Comparison of ENCODE assay signal across 1 cellular context in the genomic region with DNA sequence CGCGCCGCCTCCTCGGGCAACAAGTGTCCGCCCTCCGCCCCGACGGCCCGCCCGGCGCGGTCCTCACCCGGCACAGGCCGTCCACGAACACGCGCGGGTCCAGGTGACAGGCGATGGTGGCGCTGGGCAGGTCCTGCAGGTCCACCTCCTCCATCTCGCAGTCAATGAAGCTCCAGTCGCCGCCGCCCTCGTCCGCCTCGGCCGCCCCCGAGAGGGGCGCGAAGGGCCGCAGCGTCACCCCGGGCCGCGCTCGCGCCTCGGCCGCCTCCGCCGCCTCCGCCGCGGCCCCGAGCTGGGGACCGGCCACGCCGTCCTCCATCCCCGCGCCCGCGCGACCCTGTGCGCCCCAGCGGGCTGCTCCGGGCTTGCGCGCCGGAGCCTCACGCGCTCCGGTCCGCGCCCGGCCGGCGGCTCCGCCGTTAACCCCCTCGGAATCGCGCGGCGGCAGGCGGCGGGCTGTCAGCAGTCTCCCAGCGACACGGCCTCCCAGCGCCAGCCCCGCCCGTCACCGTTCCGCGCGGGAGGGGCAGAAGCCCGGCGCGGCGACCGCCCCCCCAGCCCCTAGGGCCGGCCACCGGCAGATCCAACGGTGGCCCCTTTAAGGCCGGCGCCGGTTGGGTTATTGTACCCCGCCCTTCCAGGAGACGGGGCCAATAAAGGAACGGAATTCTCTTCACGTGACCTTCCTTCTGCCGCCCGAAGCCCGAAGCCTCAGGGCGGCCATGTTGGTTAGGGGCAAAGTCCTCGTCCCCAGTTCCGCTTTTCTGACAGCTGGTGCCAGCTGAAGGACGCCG.
TF ChIP-seq lines count a peak whose summit lies in the region.

TSS of gene RCAN1 (minus strand) at position 421 of the 794 bp plus-strand sequence. CDS start at position 319, 102 bp downstream.

TF ChIP-seq in HEK293, 187 proteins besides CTCF, POLR2A, EP300 and RAD21 (continued from another document and continues in another):
- peak; percentile 20; the same call in 1 of the 2 replicates for TF ChIP-seq OVOL3 (tag by site-specific recombination; IDR thresholded peaks at IDR 0.05)
- TF ChIP-seq GLIS1 (tag by site-specific recombination; IDR thresholded peaks at IDR 0.05) = peak; percentile 46; the same call in 1 of the 2 replicates
- no peak for TF ChIP-seq ZNF548 (tag by site-specific recombination; IDR thresholded peaks at IDR 0.05)
- peak; percentile 98 for TF ChIP-seq ZNF561 (tag by site-specific recombination; IDR thresholded peaks at IDR 0.05; ENCODE audit: borderline replicate concordance)
- TF ChIP-seq ZNF692 (tag by site-specific recombination; IDR thresholded peaks at IDR 0.05) = peak; percentile 100
- TF ChIP-seq ZNF664 (tag by site-specific recombination; IDR thresholded peaks at IDR 0.05) = no peak
- no peak for TF ChIP-seq ZNF473 (tag by site-specific recombination; IDR thresholded peaks at IDR 0.05)
- TF ChIP-seq RBAK (tag by site-specific recombination; IDR thresholded peaks at IDR 0.05) = no peak
- TF ChIP-seq SP2 (tag by site-specific recombination; IDR thresholded peaks at IDR 0.05) = peak; percentile 84
- no peak for TF ChIP-seq EGR2 (tag by site-specific recombination; IDR thresholded peaks at IDR 0.05; ENCODE audit: low read depth)
- TF ChIP-seq KLF16 (tag by site-specific recombination; IDR thresholded peaks at IDR 0.05) = peak; percentile 85
- no peak for TF ChIP-seq KLF9 (tag by site-specific recombination; IDR thresholded peaks at IDR 0.05; ENCODE audit: low read depth)
- TF ChIP-seq, protein P1, sequence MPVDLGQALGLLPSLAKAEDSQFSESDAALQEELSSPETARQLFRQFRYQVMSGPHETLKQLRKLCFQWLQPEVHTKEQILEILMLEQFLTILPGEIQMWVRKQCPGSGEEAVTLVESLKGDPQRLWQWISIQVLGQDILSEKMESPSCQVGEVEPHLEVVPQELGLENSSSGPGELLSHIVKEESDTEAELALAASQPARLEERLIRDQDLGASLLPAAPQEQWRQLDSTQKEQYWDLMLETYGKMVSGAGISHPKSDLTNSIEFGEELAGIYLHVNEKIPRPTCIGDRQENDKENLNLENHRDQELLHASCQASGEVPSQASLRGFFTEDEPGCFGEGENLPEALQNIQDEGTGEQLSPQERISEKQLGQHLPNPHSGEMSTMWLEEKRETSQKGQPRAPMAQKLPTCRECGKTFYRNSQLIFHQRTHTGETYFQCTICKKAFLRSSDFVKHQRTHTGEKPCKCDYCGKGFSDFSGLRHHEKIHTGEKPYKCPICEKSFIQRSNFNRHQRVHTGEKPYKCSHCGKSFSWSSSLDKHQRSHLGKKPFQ (tag by site-specific recombination; IDR thresholded peaks at IDR 0.05) = no peak
- peak; percentile 69 for TF ChIP-seq ZNF639 (tag by site-specific recombination; IDR thresholded peaks at IDR 0.05)
- TF ChIP-seq ZBTB20 (tag by site-specific recombination; IDR thresholded peaks at IDR 0.05) = peak; percentile 26; the same call in 1 of the 2 replicates
- TF ChIP-seq ZNF2 (tag by site-specific recombination; IDR thresholded peaks at IDR 0.05) = no peak
- no peak for TF ChIP-seq ZNF707 (tag by site-specific recombination; IDR thresholded peaks at IDR 0.05)
- TF ChIP-seq, protein P2, sequence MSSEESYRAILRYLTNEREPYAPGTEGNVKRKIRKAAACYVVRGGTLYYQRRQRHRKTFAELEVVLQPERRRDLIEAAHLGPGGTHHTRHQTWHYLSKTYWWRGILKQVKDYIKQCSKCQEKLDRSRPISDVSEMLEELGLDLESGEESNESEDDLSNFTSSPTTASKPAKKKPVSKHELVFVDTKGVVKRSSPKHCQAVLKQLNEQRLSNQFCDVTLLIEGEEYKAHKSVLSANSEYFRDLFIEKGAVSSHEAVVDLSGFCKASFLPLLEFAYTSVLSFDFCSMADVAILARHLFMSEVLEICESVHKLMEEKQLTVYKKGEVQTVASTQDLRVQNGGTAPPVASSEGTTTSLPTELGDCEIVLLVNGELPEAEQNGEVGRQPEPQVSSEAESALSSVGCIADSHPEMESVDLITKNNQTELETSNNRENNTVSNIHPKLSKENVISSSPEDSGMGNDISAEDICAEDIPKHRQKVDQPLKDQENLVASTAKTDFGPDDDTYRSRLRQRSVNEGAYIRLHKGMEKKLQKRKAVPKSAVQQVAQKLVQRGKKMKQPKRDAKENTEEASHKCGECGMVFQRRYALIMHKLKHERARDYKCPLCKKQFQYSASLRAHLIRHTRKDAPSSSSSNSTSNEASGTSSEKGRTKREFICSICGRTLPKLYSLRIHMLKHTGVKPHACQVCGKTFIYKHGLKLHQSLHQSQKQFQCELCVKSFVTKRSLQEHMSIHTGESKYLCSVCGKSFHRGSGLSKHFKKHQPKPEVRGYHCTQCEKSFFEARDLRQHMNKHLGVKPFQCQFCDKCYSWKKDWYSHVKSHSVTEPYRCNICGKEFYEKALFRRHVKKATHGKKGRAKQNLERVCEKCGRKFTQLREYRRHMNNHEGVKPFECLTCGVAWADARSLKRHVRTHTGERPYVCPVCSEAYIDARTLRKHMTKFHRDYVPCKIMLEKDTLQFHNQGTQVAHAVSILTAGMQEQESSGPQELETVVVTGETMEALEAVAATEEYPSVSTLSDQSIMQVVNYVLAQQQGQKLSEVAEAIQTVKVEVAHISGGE (tag by site-specific recombination; conservative IDR thresholded peaks at IDR 0.05; ENCODE audit: low read depth) = peak; percentile 71
- TF ChIP-seq, protein P3, sequence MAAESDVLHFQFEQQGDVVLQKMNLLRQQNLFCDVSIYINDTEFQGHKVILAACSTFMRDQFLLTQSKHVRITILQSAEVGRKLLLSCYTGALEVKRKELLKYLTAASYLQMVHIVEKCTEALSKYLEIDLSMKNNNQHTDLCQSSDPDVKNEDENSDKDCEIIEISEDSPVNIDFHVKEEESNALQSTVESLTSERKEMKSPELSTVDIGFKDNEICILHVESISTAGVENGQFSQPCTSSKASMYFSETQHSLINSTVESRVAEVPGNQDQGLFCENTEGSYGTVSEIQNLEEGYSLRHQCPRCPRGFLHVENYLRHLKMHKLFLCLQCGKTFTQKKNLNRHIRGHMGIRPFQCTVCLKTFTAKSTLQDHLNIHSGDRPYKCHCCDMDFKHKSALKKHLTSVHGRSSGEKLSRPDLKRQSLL (tag by site-specific recombination; IDR thresholded peaks at IDR 0.05) = no peak; the same call in 1 of the 2 replicates
- TF ChIP-seq ZBTB17 (tag by site-specific recombination; IDR thresholded peaks at IDR 0.05) = peak; percentile 59
- no peak for TF ChIP-seq BCL11B (tag by site-specific recombination; IDR thresholded peaks at IDR 0.05; ENCODE audit: low read depth)
- peak; percentile 83 for TF ChIP-seq KLF7 (tag by site-specific recombination; IDR thresholded peaks at IDR 0.05; ENCODE audit: borderline replicate concordance)
- no peak for TF ChIP-seq ZNF202 (tag by site-specific recombination; IDR thresholded peaks at IDR 0.05; ENCODE audit: borderline replicate concordance)
- no peak for TF ChIP-seq PBX3 (CRISPR knock-in tag; IDR thresholded peaks at IDR 0.05)
- TF ChIP-seq ZNF555 (tag by site-specific recombination; conservative IDR thresholded peaks at IDR 0.05) = no peak
- no peak for TF ChIP-seq ZNF558 (tag by site-specific recombination; IDR thresholded peaks at IDR 0.05)
- no peak for TF ChIP-seq ZNF530 (tag by site-specific recombination; IDR thresholded peaks at IDR 0.05; ENCODE audit: low read depth)
- no peak for TF ChIP-seq ZNF214 (tag by site-specific recombination; IDR thresholded peaks at IDR 0.05; ENCODE audit: borderline replicate concordance)
- TF ChIP-seq BCL11A (tag by site-specific recombination; IDR thresholded peaks at IDR 0.05; ENCODE audit: low read depth) = no peak
- no peak for TF ChIP-seq ZFP41 (tag by site-specific recombination; IDR thresholded peaks at IDR 0.05; ENCODE audit: borderline replicate concordance)
- TF ChIP-seq TSHZ1 (tag by site-specific recombination; IDR thresholded peaks at IDR 0.05; ENCODE audit: borderline replicate concordance) = no peak
- TF ChIP-seq ZNF610 (tag by site-specific recombination; IDR thresholded peaks at IDR 0.05; ENCODE audit: borderline replicate concordance) = no peak
- TF ChIP-seq ZNF184 (tag by site-specific recombination; IDR thresholded peaks at IDR 0.05) = peak; percentile 31; the same call in 1 of the 2 replicates
- TF ChIP-seq ZNF571 (tag by site-specific recombination; IDR thresholded peaks at IDR 0.05) = no peak
- no peak for TF ChIP-seq ZNF292 (tag by site-specific recombination; IDR thresholded peaks at IDR 0.05; ENCODE audit: borderline replicate concordance, low read depth)
- TF ChIP-seq MZF1 (tag by site-specific recombination; IDR thresholded peaks at IDR 0.05; ENCODE audit: borderline replicate concordance) = no peak
- TF ChIP-seq ZNF157 (tag by site-specific recombination; IDR thresholded peaks at IDR 0.05) = no peak
- peak; percentile 79; the same call in 1 of the 2 replicates for TF ChIP-seq ZNF10 (tag by site-specific recombination; IDR thresholded peaks at IDR 0.05)
- no peak for TF ChIP-seq ZNF239 (tag by site-specific recombination; IDR thresholded peaks at IDR 0.05)
- no peak for TF ChIP-seq ZNF416 (tag by site-specific recombination; IDR thresholded peaks at IDR 0.05)
- no peak for TF ChIP-seq FEZF1 (tag by site-specific recombination; IDR thresholded peaks at IDR 0.05)
- TF ChIP-seq ZNF133 (tag by site-specific recombination; IDR thresholded peaks at IDR 0.05) = no peak
- TF ChIP-seq, protein P4, sequence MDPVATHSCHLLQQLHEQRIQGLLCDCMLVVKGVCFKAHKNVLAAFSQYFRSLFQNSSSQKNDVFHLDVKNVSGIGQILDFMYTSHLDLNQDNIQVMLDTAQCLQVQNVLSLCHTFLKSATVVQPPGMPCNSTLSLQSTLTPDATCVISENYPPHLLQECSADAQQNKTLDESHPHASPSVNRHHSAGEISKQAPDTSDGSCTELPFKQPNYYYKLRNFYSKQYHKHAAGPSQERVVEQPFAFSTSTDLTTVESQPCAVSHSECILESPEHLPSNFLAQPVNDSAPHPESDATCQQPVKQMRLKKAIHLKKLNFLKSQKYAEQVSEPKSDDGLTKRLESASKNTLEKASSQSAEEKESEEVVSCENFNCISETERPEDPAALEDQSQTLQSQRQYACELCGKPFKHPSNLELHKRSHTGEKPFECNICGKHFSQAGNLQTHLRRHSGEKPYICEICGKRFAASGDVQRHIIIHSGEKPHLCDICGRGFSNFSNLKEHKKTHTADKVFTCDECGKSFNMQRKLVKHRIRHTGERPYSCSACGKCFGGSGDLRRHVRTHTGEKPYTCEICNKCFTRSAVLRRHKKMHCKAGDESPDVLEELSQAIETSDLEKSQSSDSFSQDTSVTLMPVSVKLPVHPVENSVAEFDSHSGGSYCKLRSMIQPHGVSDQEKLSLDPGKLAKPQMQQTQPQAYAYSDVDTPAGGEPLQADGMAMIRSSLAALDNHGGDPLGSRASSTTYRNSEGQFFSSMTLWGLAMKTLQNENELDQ (tag by site-specific recombination; IDR thresholded peaks at IDR 0.05; ENCODE audit: low read depth) = no peak
- TF ChIP-seq ZNF785 (tag by site-specific recombination; IDR thresholded peaks at IDR 0.05) = no peak
- TF ChIP-seq ZNF354C (tag by site-specific recombination; IDR thresholded peaks at IDR 0.05; ENCODE audit: borderline replicate concordance, low read depth) = no peak
- TF ChIP-seq ZNF791 (tag by site-specific recombination; IDR thresholded peaks at IDR 0.05) = no peak
